ENCODE assay signal across 10 cellular contexts in the genomic region with DNA sequence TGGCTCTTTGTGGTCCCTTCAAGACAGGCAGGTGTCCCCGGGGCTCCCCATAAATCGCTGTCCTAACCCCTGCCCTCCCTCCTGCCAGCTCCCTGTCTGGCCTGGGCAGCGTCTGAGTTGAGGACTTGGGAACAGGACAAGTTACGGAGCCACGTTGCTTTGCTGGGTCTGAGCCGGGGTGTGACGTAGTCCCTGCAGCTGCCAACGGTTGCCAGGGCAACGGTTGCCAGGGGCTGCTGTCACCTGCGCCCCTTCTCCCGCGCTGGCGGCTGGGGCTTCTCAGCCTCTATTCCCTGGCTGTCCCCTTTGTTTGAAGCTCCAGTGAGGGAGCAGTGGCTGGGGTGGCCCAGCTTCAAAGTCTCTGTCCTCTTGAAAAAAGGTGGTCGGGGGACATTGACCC. TPM values are rescaled to one million over a fixed set of nuclear protein-coding genes. Genes with fewer than 3 reads are reported as not detected.
A peak's percentile ranks its signal among the peaks of the same experiment; 100 is the strongest.
DNase-seq lines count a peak whose midpoint lies in the region; ATAC-seq and TF ChIP-seq lines count a peak whose summit lies in the region.
"Had no signal": no experiment of that assay in that cellular context is flagged by ENCODE, and none has a peak within 500 bp of the region (broad histone marks: within the 10 kb centered on the region; RNA-seq: fewer than 3 reads in every experiment).

No MANE protein-coding gene starts in this region.

- intact Hi-C loops in stomach (cut with DNase I; ENCODE audit: low total_unique reads), result no loop called here

- H3K27me3 ChIP-seq in hepatocyte, result no peaks in the 10 kb centered on the region
- peaks cover 0 to 46% (median 0%) of the 10 kb centered on the region in 3 donors for H3K27me3 ChIP-seq in stomach

- no peak for ATAC-seq in GM19351 (IDR thresholded peaks at IDR 0.05; ENCODE audit: unreplicated experiment)
- no peak for ATAC-seq in HG02938 (IDR thresholded peaks at IDR 0.05; ENCODE audit: unreplicated experiment)
- ATAC-seq: A549 had no signal

- H3K27ac ChIP-seq in hepatocyte, result no peak overlapping the region
- H3K27ac ChIP-seq in stomach, result peak overlapping the region; percentile 72 to 82 (median 76)

- H4K20me1 ChIP-seq in hepatocyte (ENCODE audit: insufficient read depth, poor library complexity, severe bottlenecking), result no peaks in the 10 kb centered on the region

- H3K4me1 ChIP-seq in hepatocyte (ENCODE audit: insufficient read depth) (peaks cover 39% of the 10 kb centered on the region), stomach (peaks cover 61 to 89% (median 78%) of the 10 kb centered on the region in 4 donors)

- H2AFZ ChIP-seq in hepatocyte, result no peak overlapping the region

- H3K4me3 ChIP-seq in hepatocyte, result no peak overlapping the region
- H3K4me3 ChIP-seq in stomach, result no peak overlapping the region
- H3K4me3 ChIP-seq: A549 had no signal

- H3K9me3 ChIP-seq in hepatocyte (ENCODE audit: low read depth) (no peaks in the 10 kb centered on the region), stomach (no peaks in the 10 kb centered on the region)
- H3K9me3 ChIP-seq: A549 had no signal

- H3K36me3 ChIP-seq in hepatocyte (replicated peaks; ENCODE audit: insufficient read depth, low read depth), result no peaks in the 10 kb centered on the region
- peaks cover 0 to 14% (median 5%) of the 10 kb centered on the region in 4 donors for H3K36me3 ChIP-seq in stomach

- DNase-seq in NCI-H187 (lab: John Stamatoyannopoulos, UW) (peak; percentile 4 to 26), NCI-H187 treated with DMSO at 0.1 percent for 48 hours (lab: John Stamatoyannopoulos, UW) (no peak), SHP77 (lab: John Stamatoyannopoulos, UW) (peak; percentile 79 to 87), hepatocyte (ENCODE audit: low spot score) (peak; percentile 81), stomach (peak; percentile 67)
- no peak for DNase-seq in stimulated activated CD4-positive, alpha-beta T cell treated with anti-CD3 and anti-CD28 coated beads, Interleukin-4, amount 100 ng/mL, for 1 hour

- no peaks in the 10 kb centered on the region for H3K9me2 ChIP-seq in hepatocyte (replicated peaks; ENCODE audit: insufficient read depth)

- TF ChIP-seq CTCF in hepatocyte (IDR thresholded peaks at IDR 0.05; ENCODE audit: poor library complexity) (no peak), stomach (IDR thresholded peaks at IDR 0.05) (no peak)

- no peak for TF ChIP-seq EP300 in stomach (IDR thresholded peaks at IDR 0.05)

- TF ChIP-seq POLR2A in stomach (IDR thresholded peaks at IDR 0.05), result no peak

- H3K4me2 ChIP-seq in hepatocyte, result peak overlapping the region; percentile 55
- H3K4me2 ChIP-seq: A549 had no signal

- H3K79me2 ChIP-seq in hepatocyte, result peaks cover 17% of the 10 kb centered on the region

- 31% methylated on average over 14 of the region's 14 CpGs for WGBS in hepatocyte (ENCODE audit: low lambda C conversion rate, missing lambda C conversion rate)
- 7 to 18% (median 14%) methylated on average over 14 of the region's 14 CpGs for WGBS in stomach, 5 donors

RNA-seq across cellular contexts. Expression of a gene that starts 10.7 kb away (rescaled TPM):
- total RNA-seq in hepatocyte (29.6 and 45.9 TPM in 2 replicates), stomach (10 to 100 TPM; 17.4 to 84.8 (median 47.2) TPM)
- polyA plus RNA-seq in hepatocyte (58.0 and 61.1 TPM in 2 replicates), stomach (10 to 100 TPM in 2 of 3 donors, 1 to 10 TPM in 1; 8.9 to 30.9 (median 21.7) TPM)

RNA-seq across cellular contexts. Expression of a gene that starts 28.9 kb away (rescaled TPM):
- total RNA-seq in hepatocyte (0.20 TPM in 1 of 2 replicates, not detected in the other), stomach (10 to 100 TPM in 1 of 5 donors, 1 to 10 TPM in 2, not detected in 2; 1.7 to 50.2 (median 7.7) TPM)
- polyA plus RNA-seq in hepatocyte (not detected in 2 replicates), stomach (1 to 10 TPM in 1 of 3 donors, under 1 TPM in 2; 0.46 to 1.7 (median 0.95) TPM)
- total RNA-seq: osteocyte had no signal

RNA-seq across cellular contexts. Expression of a gene that starts 55.4 kb away (rescaled TPM):
- 0.27 TPM in 1 of 2 replicates, not detected in the other for total RNA-seq in hepatocyte
- 0.93 TPM in 1 of 2 replicates, not detected in the other for polyA plus RNA-seq in hepatocyte
- not detected for total RNA-seq in stomach
- polyA plus RNA-seq in stomach, result not detected
- total RNA-seq: osteocyte had no signal

Comparison
In these comparisons a context has a peak if more than half of its experiments do, and no peak if none do; other contexts are left out.
1. DNase-seq: peak in NCI-H187 (2 of 2), SHP77 (2 of 2), hepatocyte (single experiment) and stomach (single experiment); none in NCI-H187 treated with DMSO at 0.1 percent for 48 hours (single experiment) and stimulated activated CD4-positive, alpha-beta T cell treated with anti-CD3 and anti-CD28 coated beads, Interleukin-4, amount 100 ng/mL, for 1 hour (single experiment).